Comparison of ENCODE assay signal across 23 cellular contexts in the genomic region with DNA sequence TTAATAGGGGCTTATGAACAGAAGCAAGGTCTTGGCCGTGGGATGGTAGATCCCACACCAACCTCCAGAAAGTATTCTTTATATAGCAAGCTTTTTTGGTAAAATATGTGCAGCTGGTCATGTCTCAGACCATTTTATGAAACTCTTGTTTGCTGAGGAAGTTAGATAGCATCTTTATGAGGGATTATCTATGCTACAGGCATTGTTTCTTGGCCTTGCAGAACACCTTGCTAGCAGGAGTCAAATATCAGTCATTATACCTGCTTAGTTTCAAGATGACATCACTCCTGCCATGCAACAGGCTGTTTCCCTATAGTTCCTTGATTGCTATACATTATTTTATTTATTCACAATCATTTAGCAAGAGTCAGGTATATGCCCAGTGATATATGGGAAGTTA.
"Had no signal": no experiment of that assay in that cellular context is flagged by ENCODE, and none has a peak within 500 bp of the region (broad histone marks: within the 10 kb centered on the region; RNA-seq: fewer than 3 reads in every experiment).

No MANE protein-coding gene starts in this region.

- H3K27ac Mint-ChIP-seq: activated naive CD4-positive, alpha-beta T cell treated with anti-CD3 and anti-CD28 coated beads for 36 hours; activated naive CD8-positive, alpha-beta T cell treated with anti-CD3 and anti-CD28 coated beads for 36 hours; natural killer cell treated with Interleukin-12 subunit alpha and Interleukin-12 subunit beta and Interleukin-15 and Interleukin-18, amount 100 ng/mL, for 72 hours had no signal

- H3K27ac ChIP-seq: adrenal gland, body of pancreas, esophagus squamous epithelium, heart right ventricle, left lung, lower lobe of right lung, tibial nerve had no signal

- H3K4me3 ChIP-seq: adrenal gland, body of pancreas, esophagus squamous epithelium, heart right ventricle, left lung, lower lobe of right lung, mucosa of descending colon, tibial nerve had no signal

- H3K36me3 Mint-ChIP-seq: activated naive CD8-positive, alpha-beta T cell treated with anti-CD3 and anti-CD28 coated beads for 36 hours; natural killer cell treated with Interleukin-12 subunit alpha and Interleukin-12 subunit beta and Interleukin-15 and Interleukin-18, amount 100 ng/mL, for 72 hours had no signal

- H3K36me3 ChIP-seq: adrenal gland, esophagus squamous epithelium, heart right ventricle, left lung, lower lobe of right lung, tibial nerve had no signal

- H3K4me1 ChIP-seq: adrenal gland, body of pancreas, esophagus squamous epithelium, heart right ventricle, left lung, lower lobe of right lung, tibial nerve had no signal

- H3K4me1 Mint-ChIP-seq: activated naive CD8-positive, alpha-beta T cell treated with anti-CD3 and anti-CD28 coated beads for 36 hours had no signal

- H3K4me3 Mint-ChIP-seq: activated naive CD4-positive, alpha-beta T cell treated with anti-CD3 and anti-CD28 coated beads for 36 hours; activated naive CD8-positive, alpha-beta T cell treated with anti-CD3 and anti-CD28 coated beads for 36 hours; natural killer cell treated with Interleukin-12 subunit alpha and Interleukin-12 subunit beta and Interleukin-15 and Interleukin-18, amount 100 ng/mL, for 72 hours had no signal

- H3K27me3 ChIP-seq: adrenal gland, body of pancreas, esophagus squamous epithelium, heart right ventricle, left lung, tibial nerve had no signal

- DNase-seq: activated CD4-positive, alpha-beta T cell treated with anti-CD3 and anti-CD28 coated beads for 4 hours; activated CD4-positive, alpha-beta T cell treated with anti-CD3 and anti-CD28 coated beads, Interleukin-2, amount 50 U/mL, for 48 hours; activated CD8-positive, alpha-beta memory T cell treated with anti-CD3 and anti-CD28 coated beads for 24 hours; activated effector memory CD4-positive, alpha-beta T cell treated with Interleukin-2 at 50 U/mL for 16 hours; activated naive CD4-positive, alpha-beta T cell treated with anti-CD3 and anti-CD28 coated beads for 36 hours; activated naive CD8-positive, alpha-beta T cell treated with anti-CD3 and anti-CD28 coated beads for 36 hours; adrenal gland; aorta; body of pancreas; dermis blood vessel endothelial cell; effector CD4-positive, alpha-beta T cell; esophagus squamous epithelium; foreskin melanocyte; heart right ventricle; kidney glomerular epithelial cell; left lung; lower lobe of right lung; mucosa of descending colon; right cardiac atrium; stimulated activated CD4-positive, alpha-beta T cell treated with anti-CD3 and anti-CD28 coated beads, Interleukin-2, amount 100 ng/mL, for 48 hours; stimulated activated naive CD4-positive, alpha-beta T cell treated with Interleukin-2 at 50 U/mL for 16 hours had no signal

- H3K9me3 ChIP-seq: adrenal gland, body of pancreas, esophagus squamous epithelium, heart right ventricle, left lung, lower lobe of right lung, tibial nerve had no signal

- H3K9me3 Mint-ChIP-seq: activated naive CD8-positive, alpha-beta T cell treated with anti-CD3 and anti-CD28 coated beads for 36 hours had no signal

- H3K27me3 Mint-ChIP-seq: activated naive CD8-positive, alpha-beta T cell treated with anti-CD3 and anti-CD28 coated beads for 36 hours; natural killer cell treated with Interleukin-12 subunit alpha and Interleukin-12 subunit beta and Interleukin-15 and Interleukin-18, amount 100 ng/mL, for 72 hours had no signal

- ATAC-seq: body of pancreas; heart right ventricle; left lung; lower lobe of right lung; mucosa of descending colon; natural killer cell treated with Interleukin-12 subunit alpha and Interleukin-12 subunit beta and Interleukin-15 and Interleukin-18, amount 100 ng/mL, for 72 hours; right cardiac atrium had no signal
